19 cellular contexts compared by ENCODE assay signal in genomic region chr17:5121186-5121841, GRCh38. TPM values are rescaled to one million over a fixed set of nuclear protein-coding genes. Genes with fewer than 3 reads are reported as not detected.
A peak's percentile ranks its signal among the peaks of the same experiment; 100 is the strongest.
DNase-seq lines count a peak whose midpoint lies in the region; FAIRE-seq and TF ChIP-seq lines count a peak whose summit lies in the region.
"Had no signal": no experiment of that assay in that cellular context is flagged by ENCODE, and none has a peak within 500 bp of the region (broad histone marks: within the 10 kb centered on the region; RNA-seq: fewer than 3 reads in every experiment).

No MANE protein-coding gene starts in this region.

- POLR2A ChIA-PET in CD8-positive, alpha-beta memory T cell (lab: Charles Lee) = no interaction called here

- H3K9me3 Mint-ChIP-seq in CD8-positive, alpha-beta memory T cell = no peaks in the 10 kb centered on the region
- H3K9me3 Mint-ChIP-seq in progenitor cell of endocrine pancreas (ENCODE audit: low read depth) = peaks cover 7% of the 10 kb centered on the region
- H3K9me3 Mint-ChIP-seq: activated T-cell treated with anti-CD3 and anti-CD28 coated beads, Interleukin-2, amount 50 U/mL, for 4 hours had no signal

- H3K4me1 ChIP-seq in CD8-positive, alpha-beta memory T cell (ENCODE audit: insufficient read depth, low read length) = no peaks in the 10 kb centered on the region
- no peaks in the 10 kb centered on the region for H3K4me1 ChIP-seq in kidney (ENCODE audit: control insufficient read depth in 1 of 2, insufficient read depth in 1 of 2, low read depth in 1 of 2, low read length in 2 of 2)
- H3K4me1 ChIP-seq: prostate gland had no signal

- H3K4me3 Mint-ChIP-seq in CD8-positive, alpha-beta memory T cell = peak overlapping the region in 5 of 7 donors; percentile 26 to 43 (median 34)
- peak overlapping the region; percentile 82 for H3K4me3 Mint-ChIP-seq in progenitor cell of endocrine pancreas (ENCODE audit: low read depth)
- H3K4me3 Mint-ChIP-seq: activated T-cell treated with anti-CD3 and anti-CD28 coated beads, Interleukin-2, amount 50 U/mL, for 4 hours had no signal

- H3K27ac ChIP-seq in CD8-positive, alpha-beta memory T cell (ENCODE audit: low read depth, low read length) = no peak overlapping the region
- H3K27ac ChIP-seq in WERI-Rb-1 (no peak overlapping the region), kidney (ENCODE audit: low read depth in 2 of 2, low read length in 2 of 2) (no peak overlapping the region)
- H3K27ac ChIP-seq: heart left ventricle, prostate gland had no signal

- H3K4me3 ChIP-seq in CD8-positive, alpha-beta memory T cell (ENCODE audit: low read length) = no peak overlapping the region
- H3K4me3 ChIP-seq in WERI-Rb-1 (ENCODE audit: low read depth, low read length) = no peak overlapping the region
- H3K4me3 ChIP-seq in kidney (ENCODE audit: low read length in 2 of 2) = no peak overlapping the region
- H3K4me3 ChIP-seq: prostate gland had no signal

- FAIRE-seq in kidney (lab: Jason Lieb, UNC) = no peak
- no peak for FAIRE-seq in urothelium cell line (lab: Jason Lieb, UNC)
- FAIRE-seq: astrocyte, D721Med had no signal

- intact Hi-C loops in kidney (cut with DNase I) = no loop called here

- no peaks in the 10 kb centered on the region for H3K27me3 ChIP-seq in CD8-positive, alpha-beta memory T cell (ENCODE audit: insufficient read depth, low read length, poor library complexity, severe bottlenecking)
- H3K27me3 ChIP-seq in WERI-Rb-1 (ENCODE audit: insufficient read depth, low read depth, severe bottlenecking) = no peaks in the 10 kb centered on the region

- H3K9ac ChIP-seq in kidney (ENCODE audit: low read length in 2 of 2) = no peak overlapping the region

- H3K36me3 ChIP-seq in CD8-positive, alpha-beta memory T cell (ENCODE audit: insufficient read depth, low read length) = no peaks in the 10 kb centered on the region
- H3K36me3 ChIP-seq in WERI-Rb-1 (no peaks in the 10 kb centered on the region), kidney (ENCODE audit: control insufficient read depth in 1 of 2, insufficient read depth in 2 of 2, low read length in 2 of 2) (no peaks in the 10 kb centered on the region)
- H3K36me3 ChIP-seq: esophagus muscularis mucosa, prostate gland had no signal

- DNase-seq in CD8-positive, alpha-beta memory T cell = no peak
- peak; percentile 3 for DNase-seq in WERI-Rb-1
- DNase-seq in kidney = peak; percentile 66
- no peak for DNase-seq in progenitor cell of endocrine pancreas (ENCODE audit: low spot score, unreplicated experiment)
- no peak for DNase-seq in OCI-M2 (lab: John Stamatoyannopoulos, UW; ENCODE audit: unreplicated experiment)
- no peak for DNase-seq in cortex of kidney (lab: John Stamatoyannopoulos, UW)
- DNase-seq in EL = no peak
- no peak for DNase-seq in urothelium cell line (ENCODE audit: low spot score)
- DNase-seq: activated CD4-positive, CD25-positive, alpha-beta regulatory T cell treated with anti-CD3 and anti-CD28 coated beads, Interleukin-2, amount 50 U/mL, for 72 hours; activated T-cell treated with anti-CD3 and anti-CD28 coated beads, Interleukin-2, amount 50 U/mL, for 4 hours; kidney glomerular epithelial cell; NCI-H1436; NCI-H226; T-helper 2 cell had no signal

- H3K9me3 ChIP-seq in CD8-positive, alpha-beta memory T cell (ENCODE audit: low read length) = no peaks in the 10 kb centered on the region
- H3K9me3 ChIP-seq in WERI-Rb-1 (ENCODE audit: severe bottlenecking) (peaks cover 5% of the 10 kb centered on the region), kidney (ENCODE audit: control insufficient read depth in 1 of 2, low read length in 2 of 2) (peaks cover 0 to 3% of the 10 kb centered on the region in 2 donors)
- H3K9me3 ChIP-seq: heart left ventricle, prostate gland had no signal

- H3K4me1 Mint-ChIP-seq in CD8-positive, alpha-beta memory T cell = peaks cover 0 to 2% (median 0%) of the 10 kb centered on the region in 3 donors
- H3K4me1 Mint-ChIP-seq in progenitor cell of endocrine pancreas (ENCODE audit: low read depth) = peaks cover 6% of the 10 kb centered on the region

- H3K36me3 Mint-ChIP-seq in CD8-positive, alpha-beta memory T cell = no peaks in the 10 kb centered on the region
- peaks cover 1% of the 10 kb centered on the region for H3K36me3 Mint-ChIP-seq in progenitor cell of endocrine pancreas (ENCODE audit: insufficient read depth)

- no peak for TF ChIP-seq CTCF in WERI-Rb-1 (IDR thresholded peaks at IDR 0.05; ENCODE audit: low read depth, low read length)
- no peak for TF ChIP-seq CTCF in kidney (IDR thresholded peaks at IDR 0.05; ENCODE audit: borderline replicate concordance, extremely low read depth, insufficient read depth)
- TF ChIP-seq CTCF in progenitor cell of endocrine pancreas (IDR thresholded peaks at IDR 0.05; ENCODE audit: unreplicated experiment) = no peak

- CTCF ChIA-PET in CD8-positive, alpha-beta memory T cell (lab: Charles Lee) = interaction anchor here (1.0 kb wide), 1 partner anchor 212 kb away, joined by 3 read pairs; no protein-coding TSS in a partner anchor

- peaks cover 29 to 62% of the 10 kb centered on the region in 2 donors for H3K27me3 Mint-ChIP-seq in CD8-positive, alpha-beta memory T cell
- H3K27me3 Mint-ChIP-seq in progenitor cell of endocrine pancreas = peaks cover 12% of the 10 kb centered on the region

- peak overlapping the region in 1 of 8 donors; percentile 68 for H3K27ac Mint-ChIP-seq in CD8-positive, alpha-beta memory T cell
- peak overlapping the region; percentile 38 for H3K27ac Mint-ChIP-seq in progenitor cell of endocrine pancreas

RNA-seq across cellular contexts. Expression of gene USP6, which starts 5.5 kb away (rescaled TPM):
- under 1 TPM in 1 of 2 experiments, not detected in 1; 0.09 TPM for total RNA-seq in CD8-positive, alpha-beta memory T cell
- polyA plus RNA-seq in CD8-positive, alpha-beta memory T cell = 0.05 TPM
- total RNA-seq in kidney (0.19 TPM), progenitor cell of endocrine pancreas (0.80 and 0.84 TPM in 2 replicates)
- 0.06 TPM for polyA plus RNA-seq in kidney (ENCODE audit: insufficient read depth, low read depth, low replicate concordance)

RNA-seq across cellular contexts. Expression of gene ZNF232, which starts 9.6 kb away (rescaled TPM):
- total RNA-seq in CD8-positive, alpha-beta memory T cell = 10 to 100 TPM; 21.8 to 22.9 TPM
- polyA plus RNA-seq in CD8-positive, alpha-beta memory T cell = 5.7 TPM
- total RNA-seq in kidney = 8.0 TPM
- 6.9 TPM for polyA plus RNA-seq in kidney (ENCODE audit: insufficient read depth, low read depth, low replicate concordance)
- total RNA-seq in progenitor cell of endocrine pancreas = 51.1 and 56.3 TPM in 2 replicates

RNA-seq across cellular contexts. Expression of gene ZFP3, which starts 43.0 kb away (rescaled TPM):
- total RNA-seq in CD8-positive, alpha-beta memory T cell = 1 to 10 TPM; 3.7 to 4.2 TPM
- polyA plus RNA-seq in CD8-positive, alpha-beta memory T cell = 0.75 TPM
- total RNA-seq in kidney = 10.0 TPM
- 3.4 TPM for polyA plus RNA-seq in kidney (ENCODE audit: insufficient read depth, low read depth, low replicate concordance)
- total RNA-seq in progenitor cell of endocrine pancreas = 0.98 and 1.3 TPM in 2 replicates
- total RNA-seq: astrocyte had no signal

Comparison
In these comparisons a context has a peak if more than half of its experiments do, and no peak if none do; other contexts are left out.
1. DNase-seq: peak in WERI-Rb-1 (single experiment) and kidney (single experiment); none in CD8-positive, alpha-beta memory T cell (0 of 5), progenitor cell of endocrine pancreas (single experiment), OCI-M2 (single experiment), cortex of kidney (single experiment), EL (single experiment) and urothelium cell line (single experiment).